1 cellular context compared by ENCODE assay signal in genomic region chr20:3227936-3228749, GRCh38.
TF ChIP-seq lines count a peak whose summit lies in the region.

No MANE protein-coding gene starts in this region.

TF ChIP-seq in IMR-90, 13 proteins besides CTCF, POLR2A, EP300 and RAD21:
- TF ChIP-seq ELK1 (IDR thresholded peaks at IDR 0.05; ENCODE audit: borderline replicate concordance, low read depth, low read length) (no peak), BHLHE40 (IDR thresholded peaks at IDR 0.05; ENCODE audit: low read depth, low read length) (no peak), MAZ (IDR thresholded peaks at IDR 0.05; ENCODE audit: borderline replicate concordance, low read depth, low read length) (no peak), SMC3 (IDR thresholded peaks at IDR 0.05; ENCODE audit: low read depth, low read length) (no peak), USF2 (IDR thresholded peaks at IDR 0.05; ENCODE audit: low read depth, low read length) (no peak), MXI1 (IDR thresholded peaks at IDR 0.05; ENCODE audit: borderline replicate concordance, low read depth, low read length) (no peak), CHD1 (IDR thresholded peaks at IDR 0.05; ENCODE audit: low read depth, low read length) (no peak), CEBPB (IDR thresholded peaks at IDR 0.05; ENCODE audit: low read depth, low read length) (no peak), NFE2L2 (IDR thresholded peaks at IDR 0.05; ENCODE audit: low read depth, low read length) (no peak), RCOR1 (IDR thresholded peaks at IDR 0.05; ENCODE audit: insufficient replicate concordance, low read length) (no peak), RFX5 (IDR thresholded peaks at IDR 0.05; ENCODE audit: low read depth, low read length) (no peak)
